In genomic region chr12:99959549-99960170, GRCh38 we compare ENCODE assay signal across 13 cellular contexts. TPM values are rescaled to one million over a fixed set of nuclear protein-coding genes. Genes with fewer than 3 reads are reported as not detected.
DNase-seq lines count a peak whose midpoint lies in the region; ATAC-seq, FAIRE-seq and TF ChIP-seq lines count a peak whose summit lies in the region.
"Had no signal": no experiment of that assay in that cellular context is flagged by ENCODE, and none has a peak within 500 bp of the region (broad histone marks: within the 10 kb centered on the region; RNA-seq: fewer than 3 reads in every experiment).

No MANE protein-coding gene starts in this region.

- H3K79me1 ChIP-seq in neuronal stem cell (ENCODE audit: low read depth, low read length): no peaks in the 10 kb centered on the region

- H4K91ac ChIP-seq in neuronal stem cell (ENCODE audit: low read depth, low read length, poor library complexity): no peak overlapping the region

- H3K27me3 ChIP-seq in BLaER1 treated with 17β-estradiol and CSF1 and Interleukin-3, amounts not matched to agents 10 nM and 100 nM: no peaks in the 10 kb centered on the region
- H3K27me3 ChIP-seq in upper lobe of left lung: no peaks in the 10 kb centered on the region
- peaks cover 0 to 7% (median 0%) of the 10 kb centered on the region in 3 experiments for H3K27me3 ChIP-seq in neuronal stem cell (ENCODE audit: control insufficient read depth in 3 of 3, insufficient read depth in 3 of 3, low read depth in 1 of 3, low read length in 3 of 3)
- H3K27me3 ChIP-seq: SJSA1, transverse colon had no signal

- no peak overlapping the region for H3K23ac ChIP-seq in neuronal stem cell (ENCODE audit: low read depth, low read length, poor library complexity)

- TF ChIP-seq CTCF in upper lobe of left lung (IDR thresholded peaks at IDR 0.05): no peak

- no peak overlapping the region for H3K4ac ChIP-seq in neuronal stem cell (ENCODE audit: low read length)

- H3K27ac ChIP-seq in BLaER1 treated with 17β-estradiol and CSF1 and Interleukin-3, amounts not matched to agents 10 nM and 100 nM: peak overlapping the region; percentile 46 to 91 (median 83); a peak in 21 of 22 replicates
- H3K27ac ChIP-seq in upper lobe of left lung: no peak overlapping the region
- no peak overlapping the region for H3K27ac ChIP-seq in neuronal stem cell (replicated peaks; ENCODE audit: low read length)
- H3K27ac ChIP-seq: psoas muscle, SJSA1, transverse colon had no signal

- no peak for ATAC-seq in upper lobe of left lung (ENCODE audit: low FRiP score in 2 of 2)
- no peak for ATAC-seq in HG03280 (IDR thresholded peaks at IDR 0.05; ENCODE audit: unreplicated experiment)
- ATAC-seq: activated CD8-positive, alpha-beta T cell treated with anti-CD3 and anti-CD28 coated beads for 36 hours had no signal

- H3K4me1 ChIP-seq in BLaER1 treated with 17β-estradiol and CSF1 and Interleukin-3, amounts not matched to agents 10 nM and 100 nM: peaks cover 42 to 77% (median 62%) of the 10 kb centered on the region in 10 experiments
- H3K4me1 ChIP-seq in upper lobe of left lung (peaks cover 0 to 6% (median 2%) of the 10 kb centered on the region in 4 donors), neuronal stem cell (ENCODE audit: control insufficient read depth in 2 of 2, insufficient read depth in 1 of 2, low read depth in 1 of 2, low read length in 2 of 2) (no peaks in the 10 kb centered on the region)
- H3K4me1 ChIP-seq: psoas muscle, SJSA1 had no signal

- FAIRE-seq in islet of Langerhans (lab: Jason Lieb, UNC): peak; percentile 95

- H3K36me3 ChIP-seq in BLaER1 treated with 17β-estradiol and CSF1 and Interleukin-3, amounts not matched to agents 10 nM and 100 nM: peaks cover 0 to 52% (median 0%) of the 10 kb centered on the region in 11 experiments; a peak in 8 of 22 replicates
- H3K36me3 ChIP-seq in upper lobe of left lung (no peaks in the 10 kb centered on the region), neuronal stem cell (replicated peaks in 1 of 2; ENCODE audit: control insufficient read depth in 2 of 2, insufficient read depth in 2 of 2, low read length in 2 of 2) (no peaks in the 10 kb centered on the region)
- H3K36me3 ChIP-seq: SJSA1, transverse colon had no signal

- H2AFZ ChIP-seq in neuronal stem cell (ENCODE audit: low read length): no peak overlapping the region

- no peak overlapping the region for H2BK12ac ChIP-seq in neuronal stem cell (ENCODE audit: low read length)

- peaks cover 0 to 14% (median 0%) of the 10 kb centered on the region in 11 experiments; a peak in 6 of 22 replicates for H3K9me3 ChIP-seq in BLaER1 treated with 17β-estradiol and CSF1 and Interleukin-3, amounts not matched to agents 10 nM and 100 nM (replicated peaks in 1 of 11)
- H3K9me3 ChIP-seq in upper lobe of left lung: no peaks in the 10 kb centered on the region
- H3K9me3 ChIP-seq in neuronal stem cell (replicated peaks in 1 of 2; ENCODE audit: control insufficient read depth in 2 of 2, insufficient read depth in 1 of 2, low read depth in 1 of 2, low read length in 2 of 2): no peaks in the 10 kb centered on the region
- H3K9me3 ChIP-seq: psoas muscle, SJSA1, transverse colon had no signal

- H2BK15ac ChIP-seq in neuronal stem cell (ENCODE audit: low read length): no peak overlapping the region

- H2BK120ac ChIP-seq in neuronal stem cell (ENCODE audit: low read depth, low read length): no peak overlapping the region

- H3K14ac ChIP-seq in neuronal stem cell (ENCODE audit: low read length): no peak overlapping the region

- peaks cover 0 to 36% (median 0%) of the 10 kb centered on the region in 11 experiments; a peak in 2 of 22 replicates for H4K20me1 ChIP-seq in BLaER1 treated with 17β-estradiol and CSF1 and Interleukin-3, amounts not matched to agents 10 nM and 100 nM

- H4K8ac ChIP-seq in neuronal stem cell (ENCODE audit: low read depth, low read length): no peak overlapping the region

- H3K4me2 ChIP-seq in BLaER1 treated with 17β-estradiol and CSF1 and Interleukin-3, amounts not matched to agents 10 nM and 100 nM: peak overlapping the region; percentile 79 to 87 (median 84)
- no peak overlapping the region for H3K4me2 ChIP-seq in neuronal stem cell (ENCODE audit: insufficient read depth, low read length, poor library complexity, severe bottlenecking)

- no peak for TF ChIP-seq EP300 in upper lobe of left lung (IDR thresholded peaks at IDR 0.05)

- no peak overlapping the region for H2AK5ac ChIP-seq in neuronal stem cell (ENCODE audit: low read depth, low read length)

- H3K18ac ChIP-seq in neuronal stem cell (ENCODE audit: low read length): no peak overlapping the region

- peak overlapping the region; percentile 16 to 47 (median 41); a peak in 16 of 20 replicates for H3K4me3 ChIP-seq in BLaER1 treated with 17β-estradiol and CSF1 and Interleukin-3, amounts not matched to agents 10 nM and 100 nM
- no peak overlapping the region for H3K4me3 ChIP-seq in upper lobe of left lung
- no peak overlapping the region for H3K4me3 ChIP-seq in neuronal stem cell (ENCODE audit: low read length in 2 of 2)
- H3K4me3 ChIP-seq: psoas muscle, SJSA1, transverse colon had no signal

- no peak for TF ChIP-seq POLR2A in upper lobe of left lung (IDR thresholded peaks at IDR 0.05)

- WGBS in upper lobe of left lung, 2 donors: 25 to 28% methylated on average over 4 of the region's 4 CpGs
- no CpG with 5 or more reads among the region's 4 CpGs for WGBS in neuronal stem cell (ENCODE audit: extremely low coverage in 2 of 2, insufficient read length in 2 of 2, insufficient replicate concordance in 1 of 2), 2 donors

- DNase-seq in NCI-H2029 treated with DMSO at 0.1 percent for 48 hours (lab: John Stamatoyannopoulos, UW) (peak; percentile 90), amniotic stem cell (lab: John Stamatoyannopoulos, UW) (peak; percentile 13), upper lobe of left lung (no peak), neuronal stem cell (ENCODE audit: low spot score) (no peak), ureter (ENCODE audit: low spot score) (no peak)
- DNase-seq: activated CD8-positive, alpha-beta T cell treated with anti-CD3 and anti-CD28 coated beads for 36 hours; CD4-positive, CD25-positive, alpha-beta regulatory T cell; psoas muscle; transverse colon had no signal

- peak overlapping the region; percentile 20 to 75 (median 72); a peak in 21 of 22 replicates for H3K9ac ChIP-seq in BLaER1 treated with 17β-estradiol and CSF1 and Interleukin-3, amounts not matched to agents 10 nM and 100 nM
- H3K9ac ChIP-seq in neuronal stem cell (ENCODE audit: low read depth, low read length, poor library complexity): no peak overlapping the region

- no peak overlapping the region for H2BK5ac ChIP-seq in neuronal stem cell (ENCODE audit: low read length)

RNA-seq across cellular contexts. Expression of gene ANKS1B, which starts 25.1 kb away (rescaled TPM):
- 10 to 100 TPM in 2 of 6 donors, 1 to 10 TPM in 4; 5.1 to 23.7 (median 7.2) TPM for total RNA-seq in upper lobe of left lung
- 5.3 TPM for polyA plus RNA-seq in neuronal stem cell (2013, experiment 1 of 2)
- polyA plus RNA-seq in neuronal stem cell (2013, experiment 2 of 2): 5.2 TPM
- 9.6 TPM for total RNA-seq in ureter
- total RNA-seq: SJSA1 had no signal

Comparison
In these comparisons a context has a peak if more than half of its experiments do, and no peak if none do; other contexts are left out.
1. H3K27ac ChIP-seq: peak in BLaER1 treated with 17β-estradiol and CSF1 and Interleukin-3, amounts not matched to agents 10 nM and 100 nM (11 of 11); none in upper lobe of left lung (0 of 4) and neuronal stem cell (single experiment).
2. H3K4me3 ChIP-seq: peak in BLaER1 treated with 17β-estradiol and CSF1 and Interleukin-3, amounts not matched to agents 10 nM and 100 nM (10 of 10); none in upper lobe of left lung (0 of 4) and neuronal stem cell (0 of 2).
3. DNase-seq: peak in NCI-H2029 treated with DMSO at 0.1 percent for 48 hours (single experiment) and amniotic stem cell (single experiment); none in upper lobe of left lung (0 of 2), neuronal stem cell (single experiment) and ureter (single experiment).